In genomic region chrX:48383239-48383638, GRCh38 we compare ENCODE assay signal across 21 cellular contexts. TPM values are rescaled to one million over a fixed set of nuclear protein-coding genes. Genes with fewer than 3 reads are reported as not detected.
"Had no signal": no experiment of that assay in that cellular context is flagged by ENCODE, and none has a peak within 500 bp of the region (broad histone marks: within the 10 kb centered on the region; RNA-seq: fewer than 3 reads in every experiment).

Gene SSX4, plus strand, starts transcription at chrX:48383539. Its CDS starts 515 bp downstream, at chrX:48384054.

RNA-seq across cellular contexts. Expression of gene SSX4, which starts in this region (rescaled TPM):
- total RNA-seq: activated naive CD4-positive, alpha-beta T cell treated with anti-CD3 and anti-CD28 coated beads for 36 hours; activated naive CD4-positive, alpha-beta T cell treated with anti-CD3 and anti-CD28 coated beads, Interleukin-2, amount 50 U/mL, for 72 hours; activated naive CD8-positive, alpha-beta T cell treated with anti-CD3 and anti-CD28 coated beads for 36 hours; activated naive CD8-positive, alpha-beta T cell treated with anti-CD3 and anti-CD28 coated beads, Interleukin-2, amount 10 ng/mL, durations not matched to agents 7 days and 5 days; activated T-cell treated with anti-CD3 and anti-CD28 coated beads, Interleukin-2, amount 50 U/mL, for 4 hours; activated T-cell treated with anti-CD3 and anti-CD28 coated beads, Interleukin-2, amount 50 U/mL, for 72 hours; activated T-helper 1 cell treated with anti-CD3 and anti-CD28 coated beads, Interleukin-12 subunit alpha, Interleukin-12 subunit beta, Interleukin-2, Interleukin-4 antibody, amounts not matched to agents 30 ng/mL and 10 ng/mL and 1 ng/mL, durations not matched to agents 14 hours and 24 hours and 36 hours; activated T-helper 17 cell treated with anti-CD3 and anti-CD28 coated beads, Interleukin-2, amount 50 U/mL, for 72 hours; activated T-helper 2 cell treated with anti-CD3 and anti-CD28 coated beads, Interferon-gamma antibody, Interleukin-2, Interleukin-4, amounts not matched to agents 10 μg/mL and 5 μg/mL and 100 μg/mL, durations not matched to agents 14 hours and 24 hours and 36 hours; adrenal gland; aorta; ascending aorta; astrocyte; body of pancreas; breast epithelium; bronchial epithelial cell; cardiac muscle cell; cardiac septum; cerebellum; chondrocyte had no signal
- polyA plus RNA-seq: adipose tissue, adrenal gland, aorta, cardiac muscle cell had no signal
